In the genomic region with DNA sequence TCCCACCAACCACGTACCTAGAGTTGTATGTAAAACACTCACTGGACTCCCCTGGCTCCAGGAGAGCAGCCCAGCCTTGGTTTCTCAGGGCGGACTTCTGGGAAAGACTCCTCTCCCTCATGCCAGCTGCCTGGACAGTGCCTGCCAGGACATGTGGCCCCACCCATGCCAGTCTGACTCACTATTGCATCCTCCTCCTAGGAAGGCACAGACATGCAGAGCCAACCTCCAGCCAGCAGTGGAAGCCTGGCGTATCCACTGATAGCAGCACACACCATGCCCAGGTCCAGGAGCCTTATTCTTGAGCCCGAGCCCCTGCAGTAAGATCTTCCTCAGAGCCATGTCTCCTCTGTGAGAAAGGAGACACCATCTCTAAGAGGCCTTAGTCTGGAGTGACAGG, we compare ENCODE assay signal across 8 cellular contexts. TPM values are rescaled to one million over a fixed set of nuclear protein-coding genes. Genes with fewer than 3 reads are reported as not detected.
DNase-seq lines count a peak whose midpoint lies in the region; ATAC-seq, FAIRE-seq and TF ChIP-seq lines count a peak whose summit lies in the region.

No MANE protein-coding gene starts in this region.

- no peaks in the 10 kb centered on the region for H3K27me3 ChIP-seq in keratinocyte (ENCODE audit: control insufficient read depth, extremely low read depth, insufficient read depth, low read length)

- peaks cover 70% of the 10 kb centered on the region for H3K4me1 Mint-ChIP-seq in activated naive CD4-positive, alpha-beta T cell treated with anti-CD3 and anti-CD28 coated beads for 36 hours (ENCODE audit: low read depth)
- H3K4me1 Mint-ChIP-seq in activated naive CD8-positive, alpha-beta T cell (ENCODE audit: low read depth), result peaks cover 71% of the 10 kb centered on the region

- H3K4me1 ChIP-seq in keratinocyte (ENCODE audit: control insufficient read depth, extremely low read depth, insufficient read depth, low read length), result peaks cover 55% of the 10 kb centered on the region

- peaks cover 82% of the 10 kb centered on the region for H3K36me3 Mint-ChIP-seq in activated naive CD4-positive, alpha-beta T cell treated with anti-CD3 and anti-CD28 coated beads for 36 hours (ENCODE audit: low read depth)
- H3K36me3 Mint-ChIP-seq in activated naive CD8-positive, alpha-beta T cell, result peaks cover 18% of the 10 kb centered on the region

- no peak for DNase-seq in activated naive CD4-positive, alpha-beta T cell treated with anti-CD3 and anti-CD28 coated beads for 36 hours
- DNase-seq in activated naive CD4-positive, alpha-beta T cell treated with anti-CD3 and anti-CD28 coated beads, Interleukin-2, amount 50 U/mL, for 16 hours, result no peak
- DNase-seq in keratinocyte (ENCODE audit: low read depth, low spot score) (peak; percentile 85), ureter (ENCODE audit: low spot score) (peak; percentile 77), NCI-H748 (lab: John Stamatoyannopoulos, UW; ENCODE audit: unreplicated experiment) (no peak)

- H3K4me2 ChIP-seq in keratinocyte (ENCODE audit: control insufficient read depth, extremely low read depth, insufficient read depth, low read depth, low read length), result peak overlapping the region; percentile 73

- peaks cover 34 to 61% of the 10 kb centered on the region in 2 experiments for H3K36me3 ChIP-seq in keratinocyte (ENCODE audit: control insufficient read depth in 2 of 2, extremely low read depth in 1 of 2, insufficient read depth in 2 of 2, low read length in 2 of 2)

- peak overlapping the region; percentile 76 for H3K27ac ChIP-seq in keratinocyte (ENCODE audit: control insufficient read depth, insufficient read depth, low read length)

- peaks cover 88% of the 10 kb centered on the region for H3K79me2 ChIP-seq in keratinocyte (ENCODE audit: control insufficient read depth, insufficient read depth, low read length)

- H3K27ac Mint-ChIP-seq in activated naive CD4-positive, alpha-beta T cell treated with anti-CD3 and anti-CD28 coated beads for 36 hours, result peak overlapping the region; percentile 25
- peak overlapping the region; percentile 75 for H3K27ac Mint-ChIP-seq in activated naive CD8-positive, alpha-beta T cell

- H3K9me3 Mint-ChIP-seq in activated naive CD4-positive, alpha-beta T cell treated with anti-CD3 and anti-CD28 coated beads for 36 hours, result no peaks in the 10 kb centered on the region
- H3K9me3 Mint-ChIP-seq in activated naive CD8-positive, alpha-beta T cell (ENCODE audit: low read depth), result no peaks in the 10 kb centered on the region

- H3K4me3 Mint-ChIP-seq in activated naive CD4-positive, alpha-beta T cell treated with anti-CD3 and anti-CD28 coated beads for 36 hours, result no peak overlapping the region
- H3K4me3 Mint-ChIP-seq in activated naive CD8-positive, alpha-beta T cell, result peak overlapping the region; percentile 69

- H4K20me1 ChIP-seq in keratinocyte (ENCODE audit: control insufficient read depth, extremely low read depth, insufficient read depth, low read length), result peaks cover 59% of the 10 kb centered on the region

- no peak overlapping the region for H2AFZ ChIP-seq in keratinocyte (ENCODE audit: control insufficient read depth, low read length)

- peak; percentile 92 for FAIRE-seq in keratinocyte (lab: Jason Lieb, UNC)

- CTCF ChIA-PET in activated naive CD4-positive, alpha-beta T cell treated with anti-CD3 and anti-CD28 coated beads for 36 hours (lab: Charles Lee), result interaction anchor here (0.6 to 3.3 kb wide), 5 partner anchors 12 to 537 kb away, joined by 3 to 18 read pairs (median 5); partner anchors contain the start of gene GRAMD2A

- ATAC-seq in GM18511 (IDR thresholded peaks at IDR 0.05; ENCODE audit: unreplicated experiment), result no peak
- no peak for ATAC-seq in HG02852 (IDR thresholded peaks at IDR 0.05; ENCODE audit: unreplicated experiment)

- H3K27me3 Mint-ChIP-seq in activated naive CD4-positive, alpha-beta T cell treated with anti-CD3 and anti-CD28 coated beads for 36 hours (ENCODE audit: low read depth), result no peaks in the 10 kb centered on the region
- no peaks in the 10 kb centered on the region for H3K27me3 Mint-ChIP-seq in activated naive CD8-positive, alpha-beta T cell

- peak overlapping the region in 1 of 3 experiments; percentile 34 for H3K4me3 ChIP-seq in keratinocyte (ENCODE audit: control insufficient read depth in 2 of 3, extremely low read depth in 1 of 3, insufficient read depth in 2 of 3, low read depth in 1 of 3, low read length in 3 of 3)

- H3K9ac ChIP-seq in keratinocyte (ENCODE audit: control insufficient read depth, extremely low read depth, insufficient read depth, low read length), result peak overlapping the region; percentile 53

- no peaks in the 10 kb centered on the region for H3K9me3 ChIP-seq in keratinocyte (ENCODE audit: control insufficient read depth, low read depth, low read length)

- dilution Hi-C loops in keratinocyte (cut with MboI; ENCODE audit: extremely low pct_ligation_motif_present, low sequenced_read_pairs), result no loop called here

- peak in 2 of 3 experiments; percentile 20 to 25 for TF ChIP-seq CTCF in keratinocyte (optimal IDR thresholded peaks at IDR 0.05 in 1 of 3, IDR thresholded peaks at IDR 0.05 in 1 of 3, conservative IDR thresholded peaks at IDR 0.05 in 1 of 3; ENCODE audit: extremely low read depth in 1 of 3, insufficient read depth in 2 of 3, low read length in 3 of 3)

- intact Hi-C loops in activated naive CD4-positive, alpha-beta T cell treated with anti-CD3 and anti-CD28 coated beads for 36 hours (cut with micrococcal nuclease), result loop anchor here (10.0 kb wide), 1 partner anchor 1772 kb away; the partner anchor contains the start of genes PML and STOML1

- H3K9me1 ChIP-seq in keratinocyte (ENCODE audit: control insufficient read depth, extremely low read depth, insufficient read depth, low read length), result no peaks in the 10 kb centered on the region

RNA-seq across cellular contexts. Expression of gene PKM, which starts 8.6 kb away (rescaled TPM):
- total RNA-seq in activated naive CD4-positive, alpha-beta T cell treated with anti-CD3 and anti-CD28 coated beads for 36 hours, result 1,000 to 10,000 TPM; 1,794 to 1,797 TPM
- 3,138 to 3,414 TPM (median 3,352 TPM) in 3 replicates for polyA plus RNA-seq in keratinocyte
- 1,668 TPM for polyA plus RNA-seq in keratinocyte (2011; ENCODE audit: low read depth)
- polyA plus RNA-seq in keratinocyte (2011; cell fraction: cytosol; rRNA removed), result 2,535 and 3,357 TPM in 2 replicates
- 3,051 and 3,212 TPM in 2 replicates for polyA plus RNA-seq in keratinocyte (2011; cell fraction: nucleus; rRNA removed)
- 1,288 and 3,147 TPM in 2 replicates for polyA plus RNA-seq in keratinocyte (2012; ENCODE audit: low replicate concordance)
- polyA minus RNA-seq in keratinocyte, result 3,399 to 4,327 TPM (median 3,658 TPM) in 3 replicates
- 3,179 TPM for polyA minus RNA-seq in keratinocyte (2011; cell fraction: cytosol; rRNA and poly(A)+ RNA removed)
- 1,903 and 2,240 TPM in 2 replicates for polyA minus RNA-seq in keratinocyte (2011; cell fraction: nucleus; rRNA and poly(A)+ RNA removed)
- total RNA-seq in ureter, result 1,020 TPM

RNA-seq across cellular contexts. Expression of gene GRAMD2A, which starts 24.8 kb away (rescaled TPM):
- not detected for total RNA-seq in activated naive CD4-positive, alpha-beta T cell treated with anti-CD3 and anti-CD28 coated beads for 36 hours
- 2.5 to 7.8 TPM (median 5.7 TPM) in 3 replicates for polyA plus RNA-seq in keratinocyte
- 2.1 TPM for polyA plus RNA-seq in keratinocyte (2011; ENCODE audit: low read depth)
- polyA plus RNA-seq in keratinocyte (2011; cell fraction: cytosol; rRNA removed), result 4.8 and 5.3 TPM in 2 replicates
- 10.8 and 11.8 TPM in 2 replicates for polyA plus RNA-seq in keratinocyte (2011; cell fraction: nucleus; rRNA removed)
- polyA plus RNA-seq in keratinocyte (2012; ENCODE audit: low replicate concordance), result 1.9 and 5.2 TPM in 2 replicates
- polyA minus RNA-seq in keratinocyte, result 2.4 to 11.3 TPM (median 6.0 TPM) in 3 replicates
- 3.3 TPM for polyA minus RNA-seq in keratinocyte (2011; cell fraction: cytosol; rRNA and poly(A)+ RNA removed)
- polyA minus RNA-seq in keratinocyte (2011; cell fraction: nucleus; rRNA and poly(A)+ RNA removed), result 3.3 and 9.9 TPM in 2 replicates
- total RNA-seq in ureter, result 3.1 TPM

RNA-seq across cellular contexts. Expression of gene PARP6, which starts 49.9 kb away (rescaled TPM):
- total RNA-seq in activated naive CD4-positive, alpha-beta T cell treated with anti-CD3 and anti-CD28 coated beads for 36 hours, result 10 to 100 TPM; 38.8 to 44.7 TPM
- polyA plus RNA-seq in keratinocyte, result 36.8 to 55.4 TPM (median 51.0 TPM) in 3 replicates
- polyA plus RNA-seq in keratinocyte (2011; ENCODE audit: low read depth), result 19.4 TPM
- 36.0 and 39.2 TPM in 2 replicates for polyA plus RNA-seq in keratinocyte (2011; cell fraction: cytosol; rRNA removed)
- 150 and 170 TPM in 2 replicates for polyA plus RNA-seq in keratinocyte (2011; cell fraction: nucleus; rRNA removed)
- 24.1 and 47.9 TPM in 2 replicates for polyA plus RNA-seq in keratinocyte (2012; ENCODE audit: low replicate concordance)
- polyA minus RNA-seq in keratinocyte, result 39.9 to 51.6 TPM (median 42.5 TPM) in 3 replicates
- 15.7 TPM for polyA minus RNA-seq in keratinocyte (2011; cell fraction: cytosol; rRNA and poly(A)+ RNA removed)
- polyA minus RNA-seq in keratinocyte (2011; cell fraction: nucleus; rRNA and poly(A)+ RNA removed), result 16.6 and 29.8 TPM in 2 replicates
- 103 TPM for total RNA-seq in ureter

Comparison
In these comparisons a context has a peak if more than half of its experiments do, and no peak if none do; other contexts are left out.
1. DNase-seq: peak in keratinocyte (single experiment) and ureter (single experiment); none in activated naive CD4-positive, alpha-beta T cell treated with anti-CD3 and anti-CD28 coated beads for 36 hours (single experiment), activated naive CD4-positive, alpha-beta T cell treated with anti-CD3 and anti-CD28 coated beads, Interleukin-2, amount 50 U/mL, for 16 hours (single experiment) and NCI-H748 (single experiment).